In the genomic region with DNA sequence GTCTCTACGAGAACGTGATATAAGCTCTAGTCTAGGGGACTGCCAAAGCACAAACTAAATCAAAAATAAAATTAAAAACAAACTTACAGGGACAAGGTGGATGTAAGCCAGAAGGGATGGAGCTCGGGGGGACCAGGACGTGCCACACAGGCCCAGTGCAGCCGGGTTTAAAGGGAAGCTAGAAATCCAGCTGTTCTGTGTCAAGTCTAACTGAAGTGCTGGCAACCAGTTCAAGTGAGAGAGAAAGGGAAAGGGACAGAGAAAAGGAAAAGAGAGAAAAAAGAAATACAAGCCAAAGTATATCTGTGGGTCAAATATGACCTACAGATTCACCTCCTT, we compare ENCODE assay signal across 9 cellular contexts.
DNase-seq lines count a peak whose midpoint lies in the region; ATAC-seq and TF ChIP-seq lines count a peak whose summit lies in the region.
"Had no signal": no experiment of that assay in that cellular context is flagged by ENCODE, and none has a peak within 500 bp of the region (broad histone marks: within the 10 kb centered on the region; RNA-seq: fewer than 3 reads in every experiment).

No MANE protein-coding gene starts in this region.

- no peak for DNase-seq in adipocyte (ENCODE audit: low read depth)
- DNase-seq in left ventricle myocardium superior: no peak
- DNase-seq in spleen: no peak
- DNase-seq in SW 1271 (lab: John Stamatoyannopoulos, UW): no peak
- no peak for DNase-seq in lower leg skin (ENCODE audit: low spot score in 2 of 2)
- DNase-seq: NCI-H1436 treated with DMSO at 0.1 percent for 48 hours had no signal

- H3K27me3 ChIP-seq in HUES6 (ENCODE audit: control insufficient read depth, insufficient read depth, low read length) (no peaks in the 10 kb centered on the region), adipocyte (replicated peaks; ENCODE audit: control insufficient read depth, insufficient read depth, low read length) (no peaks in the 10 kb centered on the region), spleen (replicated peaks in 1 of 7) (no peaks in the 10 kb centered on the region)

- peak; percentile 34 for ATAC-seq in left ventricle myocardium superior
- no peak for ATAC-seq in HG03045 (IDR thresholded peaks at IDR 0.05; ENCODE audit: unreplicated experiment)
- ATAC-seq in GM18505 (IDR thresholded peaks at IDR 0.05; ENCODE audit: unreplicated experiment): no peak

- H3K4me3 ChIP-seq in HUES6 (ENCODE audit: low read depth, low read length) (no peak overlapping the region), adipocyte (ENCODE audit: low read length) (no peak overlapping the region), spleen (peak overlapping the region in 3 of 8 donors; percentile 11 to 47 (median 23)), lower leg skin (ENCODE audit: low read depth, poor library complexity, severe bottlenecking) (no peak overlapping the region)

- WGBS in spleen, 5 donors: 72 to 87% (median 81%) methylated on average over 5 of the region's 5 CpGs
- WGBS in lower leg skin, 2 donors: 15 to 36% methylated on average over 5 of the region's 5 CpGs

- H3K4me1 ChIP-seq in HUES6 (ENCODE audit: control insufficient read depth, insufficient read depth, low read length): peaks cover 62% of the 10 kb centered on the region
- peaks cover 51% of the 10 kb centered on the region for H3K4me1 ChIP-seq in adipocyte (ENCODE audit: control insufficient read depth, insufficient read depth, low read length)
- H3K4me1 ChIP-seq in spleen: peaks cover 10 to 100% (median 86%) of the 10 kb centered on the region in 6 donors

- intact Hi-C loops in left ventricle myocardium superior (cut with micrococcal nuclease) (no loop called here), spleen (cut with DNase I; ENCODE audit: low total_unique reads) (loop anchor here (10.0 kb wide), 1 partner anchor 45 kb away; no protein-coding TSS in a partner anchor), lower leg skin (cut with DNase I; ENCODE audit: low total_unique reads) (no loop called here)

- H3K36me3 ChIP-seq in HUES6 (ENCODE audit: control insufficient read depth, insufficient read depth, low read length) (peaks cover 19% of the 10 kb centered on the region), adipocyte (ENCODE audit: control insufficient read depth, insufficient read depth, low read length, severe bottlenecking) (no peaks in the 10 kb centered on the region), spleen (peaks cover 0 to 12% (median 0%) of the 10 kb centered on the region in 6 donors)

- TF ChIP-seq POLR2A in spleen (IDR thresholded peaks at IDR 0.05): no peak
- no peak for TF ChIP-seq POLR2A in GM18505 (IDR thresholded peaks at IDR 0.05; ENCODE audit: borderline replicate concordance, extremely low read depth, insufficient read depth, insufficient read length)
- TF ChIP-seq POLR2A in lower leg skin (IDR thresholded peaks at IDR 0.05): no peak

- 0 out of 2 replicates have a peak overlapping the region, but pooled peaks have one; percentile 12 for H3K27ac ChIP-seq in HUES6 (ENCODE audit: low read depth, low read length)
- peak overlapping the region in 7 of 8 donors; percentile 67 to 82 (median 79) for H3K27ac ChIP-seq in spleen

- H3K9ac ChIP-seq in HUES6 (ENCODE audit: low read length): no peak overlapping the region
- peak overlapping the region; percentile 11 for H3K9ac ChIP-seq in adipocyte (ENCODE audit: low read length)

- TF ChIP-seq CTCF in spleen (IDR thresholded peaks at IDR 0.05 in 8 of 11, conservative IDR thresholded peaks at IDR 0.05 in 3 of 11) (no peak), lower leg skin (IDR thresholded peaks at IDR 0.05) (no peak)

- H3K9me3 ChIP-seq in HUES6 (ENCODE audit: control insufficient read depth, insufficient read depth, low read depth, low read length) (no peaks in the 10 kb centered on the region), adipocyte (ENCODE audit: control insufficient read depth, low read length) (no peaks in the 10 kb centered on the region), spleen (no peaks in the 10 kb centered on the region)
